18 cellular contexts compared by ENCODE assay signal in the genomic region with DNA sequence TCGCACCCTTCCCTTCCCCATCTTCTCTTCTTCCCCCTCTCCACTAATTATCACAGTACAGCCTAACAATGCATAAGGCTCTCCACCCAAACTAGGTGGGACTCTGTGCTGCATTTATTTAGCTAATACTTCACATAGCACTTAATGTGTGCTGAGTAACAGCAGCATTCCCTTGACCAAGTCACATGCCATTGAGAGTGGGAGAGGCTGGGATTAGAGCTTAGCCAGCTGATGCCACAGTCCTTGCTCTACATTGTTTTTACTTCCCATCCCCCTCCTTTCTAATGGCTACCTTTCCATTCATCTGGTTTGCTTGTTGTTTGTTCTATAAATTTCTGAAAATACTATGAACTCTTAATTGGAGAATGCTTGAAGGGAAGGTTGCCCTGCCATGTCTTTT.
"Had no signal": no experiment of that assay in that cellular context is flagged by ENCODE, and none has a peak within 500 bp of the region (broad histone marks: within the 10 kb centered on the region; RNA-seq: fewer than 3 reads in every experiment).

No MANE protein-coding gene starts in this region.

- H3K27ac ChIP-seq: PC-9, SK-N-MC, VCaP had no signal

- H3K4me3 ChIP-seq: PC-9, SK-N-MC had no signal

- H3K4me2 ChIP-seq: PC-9 had no signal

- H2AFZ ChIP-seq: PC-9 had no signal

- DNase-seq: activated CD4-positive, alpha-beta T cell treated with anti-CD3 and anti-CD28 coated beads for 48 hours; activated CD4-positive, alpha-beta T cell treated with anti-CD3 and anti-CD28 coated beads, Interleukin-2, amount 50 U/mL, for 4 hours; activated gamma-delta T cell; activated naive CD4-positive, alpha-beta T cell treated with anti-CD3 and anti-CD28 coated beads for 36 hours; activated T-cell treated with anti-CD3 and anti-CD28 coated beads for 4 hours; activated T-cell treated with anti-CD3 and anti-CD28 coated beads, Interleukin-2, amount 50 U/mL, for 48 hours; amygdala; KG1; NCI-H1048; NCI-H187 treated with DMSO at 0.1 percent for 48 hours; NCI-H2171; NCI-H2227 treated with DMSO at 0.1 percent for 48 hours; PC-9; T-cell; T-helper 2 cell; T1000 had no signal
